In the genomic region with DNA sequence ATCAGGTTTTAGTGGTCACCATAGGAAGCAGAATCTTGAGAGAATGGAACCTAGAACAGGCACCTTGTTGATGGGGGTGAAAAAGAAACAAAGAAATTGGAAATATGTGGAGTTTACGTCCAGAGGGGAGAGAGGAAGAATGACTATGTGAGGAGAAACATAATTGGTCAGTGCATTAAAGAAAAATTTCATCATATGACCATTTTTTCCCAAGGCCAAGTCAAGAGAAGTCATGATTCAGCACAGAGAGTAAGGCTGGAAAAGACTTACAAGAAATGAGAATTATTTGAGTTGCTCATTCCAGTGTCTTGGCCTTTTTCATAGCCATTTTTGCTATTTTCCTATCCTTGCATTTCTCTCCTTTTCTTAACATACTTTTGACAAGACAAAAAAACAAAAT, we compare ENCODE assay signal across 31 cellular contexts.
"Had no signal": no experiment of that assay in that cellular context is flagged by ENCODE, and none has a peak within 500 bp of the region (broad histone marks: within the 10 kb centered on the region; RNA-seq: fewer than 3 reads in every experiment).

No MANE protein-coding gene starts in this region.

- H3K27ac Mint-ChIP-seq: activated CD4-positive, alpha-beta T cell treated with anti-CD3 and anti-CD28 coated beads for 36 hours; activated CD4-positive, alpha-beta T cell treated with anti-CD3 and anti-CD28 coated beads, Interleukin-2, amount 10 ng/mL, durations not matched to agents 7 days and 5 days; activated CD8-positive, alpha-beta T cell treated with anti-CD3 and anti-CD28 coated beads, Interleukin-2, amount 10 ng/mL, durations not matched to agents 7 days and 5 days; activated naive CD4-positive, alpha-beta T cell treated with anti-CD3 and anti-CD28 coated beads for 36 hours; activated naive CD4-positive, alpha-beta T cell treated with anti-CD3 and anti-CD28 coated beads, Interleukin-2, amount 50 U/mL, for 72 hours; activated T-cell treated with anti-CD3 and anti-CD28 coated beads, Interleukin-2, amount 50 U/mL, for 24 hours; T-helper 1 cell treated with Interleukin-12 subunit alpha and Interleukin-12 subunit beta and Interleukin-4 antibody, amounts not matched to agents 30 μg/mL and 1 μg/mL, for 36 hours; T-helper 2 cell treated with Interferon-gamma antibody and Interleukin-4, amounts not matched to agents 5 μg/mL and 100 μg/mL, for 36 hours; WTC11 had no signal

- H3K4me1 Mint-ChIP-seq: activated CD4-positive, alpha-beta T cell treated with anti-CD3 and anti-CD28 coated beads for 36 hours; activated CD4-positive, alpha-beta T cell treated with anti-CD3 and anti-CD28 coated beads, Interleukin-2, amount 10 ng/mL, durations not matched to agents 7 days and 5 days had no signal

- H3K9me3 Mint-ChIP-seq: activated CD4-positive, alpha-beta T cell treated with anti-CD3 and anti-CD28 coated beads, Interleukin-2, amount 10 ng/mL, durations not matched to agents 7 days and 5 days; activated naive CD4-positive, alpha-beta T cell treated with anti-CD3 and anti-CD28 coated beads for 36 hours; activated naive CD4-positive, alpha-beta T cell treated with anti-CD3 and anti-CD28 coated beads, Interleukin-2, amount 50 U/mL, for 72 hours; activated T-cell treated with anti-CD3 and anti-CD28 coated beads, Interleukin-2, amount 50 U/mL, for 24 hours; T-helper 1 cell treated with Interleukin-12 subunit alpha and Interleukin-12 subunit beta and Interleukin-4 antibody, amounts not matched to agents 30 μg/mL and 1 μg/mL, for 36 hours; T-helper 2 cell treated with Interferon-gamma antibody and Interleukin-4, amounts not matched to agents 5 μg/mL and 100 μg/mL, for 36 hours had no signal

- H3K9me3 ChIP-seq: adrenal gland, Peyer's patch had no signal

- ATAC-seq: activated CD4-positive, alpha-beta T cell treated with anti-CD3 and anti-CD28 coated beads for 36 hours; activated CD4-positive, CD25-positive, alpha-beta regulatory T cell treated with anti-CD3 and anti-CD28 coated beads, Interleukin-2, amount 50 U/mL, for 24 hours; activated CD8-positive, alpha-beta T cell treated with anti-CD3 and anti-CD28 coated beads, Interleukin-2, amount 10 ng/mL, durations not matched to agents 7 days and 5 days; activated naive CD4-positive, alpha-beta T cell treated with anti-CD3 and anti-CD28 coated beads, Interleukin-2, amount 50 U/mL, for 72 hours; PC-3; Right ventricle myocardium inferior; SK-N-SH treated with all-trans-retinoic acid at 6 μM for 48 hours; WTC11 had no signal

- H3K4me3 Mint-ChIP-seq: activated CD4-positive, alpha-beta T cell treated with anti-CD3 and anti-CD28 coated beads for 36 hours; activated CD4-positive, alpha-beta T cell treated with anti-CD3 and anti-CD28 coated beads, Interleukin-2, amount 10 ng/mL, durations not matched to agents 7 days and 5 days; activated CD8-positive, alpha-beta T cell treated with anti-CD3 and anti-CD28 coated beads, Interleukin-2, amount 10 ng/mL, durations not matched to agents 7 days and 5 days; activated naive CD4-positive, alpha-beta T cell treated with anti-CD3 and anti-CD28 coated beads for 36 hours; activated T-cell treated with anti-CD3 and anti-CD28 coated beads, Interleukin-2, amount 50 U/mL, for 24 hours; T-helper 1 cell treated with Interleukin-12 subunit alpha and Interleukin-12 subunit beta and Interleukin-4 antibody, amounts not matched to agents 30 μg/mL and 1 μg/mL, for 36 hours; T-helper 2 cell treated with Interferon-gamma antibody and Interleukin-4, amounts not matched to agents 5 μg/mL and 100 μg/mL, for 36 hours; WTC11 had no signal

- H3K36me3 ChIP-seq: adrenal gland, brain microvascular endothelial cell, Peyer's patch had no signal

- H3K4me1 ChIP-seq: adrenal gland, Peyer's patch had no signal

- H3K27me3 Mint-ChIP-seq: activated CD4-positive, alpha-beta T cell treated with anti-CD3 and anti-CD28 coated beads, Interleukin-2, amount 10 ng/mL, durations not matched to agents 7 days and 5 days had no signal

- H3K27me3 ChIP-seq: adrenal gland, brain microvascular endothelial cell, Peyer's patch had no signal

- H3K27ac ChIP-seq: adrenal gland, brain microvascular endothelial cell, Peyer's patch had no signal

- H3K4me3 ChIP-seq: adrenal gland, Peyer's patch had no signal

- DNase-seq: activated CD4-positive, alpha-beta T cell treated with anti-CD3 and anti-CD28 coated beads for 36 hours; activated CD4-positive, alpha-beta T cell treated with anti-CD3 and anti-CD28 coated beads, Interleukin-2, amount 10 ng/mL, durations not matched to agents 7 days and 5 days; activated CD4-positive, alpha-beta T cell treated with anti-CD3 and anti-CD28 coated beads, Interleukin-2, amount 50 U/mL, for 48 hours; activated CD8-positive, alpha-beta T cell treated with anti-CD3 and anti-CD28 coated beads, Interleukin-2, amount 10 ng/mL, durations not matched to agents 7 days and 5 days; activated gamma-delta T cell treated with Interleukin-2 at 50 U/mL for 16 hours; activated naive CD4-positive, alpha-beta T cell treated with anti-CD3 and anti-CD28 coated beads for 36 hours; activated T-cell treated with anti-CD3 and anti-CD28 coated beads, Interleukin-2, amount 50 U/mL, for 24 hours; adrenal gland; anterior cingulate cortex; brain microvascular endothelial cell; central memory CD4-positive, alpha-beta T cell; NCI-H1048; NCI-H1105 treated with DMSO at 0.1 percent for 48 hours; NCI-H1436; NCI-H1694; NCI-H2029; NCI-H510A; NCI-H526; NCI-H748 treated with DMSO at 0.1 percent for 48 hours; NK-92 treated with Interleukin-12 subunit alpha and Interleukin-12 subunit beta, amount 100 ng/mL, for 24 hours; PC-3; Peyer's patch; RPMI8226; SIG-M5 had no signal

- H3K36me3 Mint-ChIP-seq: activated naive CD4-positive, alpha-beta T cell treated with anti-CD3 and anti-CD28 coated beads, Interleukin-2, amount 50 U/mL, for 72 hours; WTC11 had no signal
